11 cellular contexts compared by ENCODE assay signal in genomic region chr7:5868928-5869341, GRCh38. TPM values are rescaled to one million over a fixed set of nuclear protein-coding genes. Genes with fewer than 3 reads are reported as not detected.
"Had no signal": no experiment of that assay in that cellular context is flagged by ENCODE, and none has a peak within 500 bp of the region (broad histone marks: within the 10 kb centered on the region; RNA-seq: fewer than 3 reads in every experiment).

No MANE protein-coding gene starts in this region.

RNA-seq across cellular contexts. Expression of gene OCM, which starts 11.7 kb away (rescaled TPM):
- total RNA-seq: activated CD8-positive, alpha-beta memory T cell treated with anti-CD3 and anti-CD28 coated beads for 36 hours; activated naive CD8-positive, alpha-beta T cell treated with anti-CD3 and anti-CD28 coated beads for 36 hours; activated T-helper 2 cell treated with anti-CD3 and anti-CD28 coated beads, Interferon-gamma antibody, Interleukin-2, Interleukin-4, amounts not matched to agents 10 μg/mL and 5 μg/mL and 100 μg/mL, durations not matched to agents 14 hours and 24 hours and 36 hours; frontal cortex; left colon; lower lobe of right lung; osteocyte; pulmonary artery endothelial cell; smooth muscle cell; temporal lobe; transverse colon had no signal
- polyA plus RNA-seq: smooth muscle cell had no signal
